ENCODE assay signal across 8 cellular contexts in the genomic region with DNA sequence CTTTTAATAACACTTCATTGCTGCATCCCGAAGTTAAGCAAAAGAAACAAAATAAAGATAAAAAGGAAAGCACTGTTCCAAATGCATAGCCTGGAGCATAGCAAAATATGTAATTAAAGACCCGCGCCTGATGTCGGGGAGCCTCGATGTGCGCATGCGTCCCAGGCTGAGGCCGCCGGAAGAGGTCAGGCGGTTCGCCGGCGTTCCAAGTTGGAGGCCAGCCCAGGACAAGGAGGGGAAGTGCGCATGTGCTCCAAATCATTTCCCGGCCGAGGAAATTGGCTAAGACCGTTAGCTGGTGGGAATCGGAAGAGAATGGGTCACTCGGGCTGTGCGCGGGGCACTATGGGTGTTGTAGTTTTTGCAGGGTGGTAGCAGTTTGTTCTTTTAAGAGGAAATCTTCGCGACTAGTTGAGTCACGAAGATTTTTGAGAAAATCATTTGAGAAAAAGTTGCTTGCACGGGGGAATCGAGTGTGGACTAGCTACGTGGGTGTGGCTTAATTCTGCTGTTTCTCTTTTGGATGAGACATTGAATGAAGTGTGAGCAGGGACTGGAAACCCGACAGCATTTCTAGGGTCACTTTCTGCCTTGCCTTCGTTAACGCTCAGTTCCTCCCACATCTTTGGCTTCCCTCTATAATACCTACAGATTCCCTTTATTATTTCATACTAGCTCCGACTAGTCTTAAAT. TPM values are rescaled to one million over a fixed set of nuclear protein-coding genes. Genes with fewer than 3 reads are reported as not detected.
A peak's percentile ranks its signal among the peaks of the same experiment; 100 is the strongest.
DNase-seq lines count a peak whose midpoint lies in the region; ATAC-seq and TF ChIP-seq lines count a peak whose summit lies in the region.

No MANE protein-coding gene starts in this region.

- POLR2A ChIA-PET in activated CD4-positive, alpha-beta memory T cell treated with anti-CD3 and anti-CD28 coated beads, Interleukin-2, amount 10 ng/mL, durations not matched to agents 7 days and 5 days (lab: Charles Lee): no interaction called here

- ATAC-seq in HG02885 (IDR thresholded peaks at IDR 0.05; ENCODE audit: poor library complexity, unreplicated experiment) (peak; percentile 77), left lung (peak; percentile 96), HG02970 (IDR thresholded peaks at IDR 0.05; ENCODE audit: low FRiP score, unreplicated experiment) (no peak)

- H3K27me3 ChIP-seq in dorsolateral prefrontal cortex (peaks cover 0 to 8% (median 0%) of the 10 kb centered on the region in 45 donors), left lung (peaks cover 0 to 8% of the 10 kb centered on the region in 2 donors)

- peaks cover 3 to 45% of the 10 kb centered on the region in 2 donors for H3K4me1 ChIP-seq in left lung

- H3K4me1 Mint-ChIP-seq in activated CD4-positive, alpha-beta memory T cell treated with anti-CD3 and anti-CD28 coated beads, Interleukin-2, amount 10 ng/mL, durations not matched to agents 7 days and 5 days: peaks cover 16% of the 10 kb centered on the region

- H3K4me3 ChIP-seq in dorsolateral prefrontal cortex (peak overlapping the region; percentile 18 to 73 (median 55)), left lung (peak overlapping the region; percentile 23 to 35)

- intact Hi-C loops in dorsolateral prefrontal cortex (cut with DNase I): loop anchor here in 1 of 2 donors (2.0 kb wide), 1 partner anchor 851 kb away; no protein-coding TSS in a partner anchor
- intact Hi-C loops in left lung (cut with DNase I): no loop called here

- peak overlapping the region; percentile 61 for H3K27ac Mint-ChIP-seq in activated CD4-positive, alpha-beta memory T cell treated with anti-CD3 and anti-CD28 coated beads, Interleukin-2, amount 10 ng/mL, durations not matched to agents 7 days and 5 days

- no peaks in the 10 kb centered on the region for H3K36me3 Mint-ChIP-seq in activated CD4-positive, alpha-beta memory T cell treated with anti-CD3 and anti-CD28 coated beads, Interleukin-2, amount 10 ng/mL, durations not matched to agents 7 days and 5 days (ENCODE audit: low read depth)

- peak; percentile 2 for DNase-seq in DMS79 (lab: John Stamatoyannopoulos, UW)
- DNase-seq in NCI-H748 treated with DMSO at 0.1 percent for 48 hours (lab: John Stamatoyannopoulos, UW): peak; percentile 5
- DNase-seq in activated CD4-positive, alpha-beta memory T cell treated with anti-CD3 and anti-CD28 coated beads, Interleukin-2, amount 10 ng/mL, durations not matched to agents 7 days and 5 days: peak; percentile 68
- DNase-seq in dorsolateral prefrontal cortex: peak; percentile 83 to 95 (median 92)
- peak; percentile 95 for DNase-seq in left lung
- peak; percentile 77 to 80 for DNase-seq in stimulated activated CD4-positive, alpha-beta T cell treated with anti-CD3 and anti-CD28 coated beads, Interleukin-2, amount 100 ng/mL, for 24 hours

- no peaks in the 10 kb centered on the region for H3K36me3 ChIP-seq in left lung

- no peaks in the 10 kb centered on the region for H3K9me3 Mint-ChIP-seq in activated CD4-positive, alpha-beta memory T cell treated with anti-CD3 and anti-CD28 coated beads, Interleukin-2, amount 10 ng/mL, durations not matched to agents 7 days and 5 days

- H3K27me3 Mint-ChIP-seq in activated CD4-positive, alpha-beta memory T cell treated with anti-CD3 and anti-CD28 coated beads, Interleukin-2, amount 10 ng/mL, durations not matched to agents 7 days and 5 days: peaks cover 16% of the 10 kb centered on the region

- CTCF ChIA-PET in activated CD4-positive, alpha-beta memory T cell treated with anti-CD3 and anti-CD28 coated beads, Interleukin-2, amount 10 ng/mL, durations not matched to agents 7 days and 5 days (lab: Charles Lee): interaction anchor here (0.8 kb wide), 1 partner anchor 25 kb away, joined by 3 read pairs; no protein-coding TSS in a partner anchor

- no peaks in the 10 kb centered on the region for H3K9me3 ChIP-seq in left lung

- H3K4me3 Mint-ChIP-seq in activated CD4-positive, alpha-beta memory T cell treated with anti-CD3 and anti-CD28 coated beads, Interleukin-2, amount 10 ng/mL, durations not matched to agents 7 days and 5 days: peak overlapping the region; percentile 89

- H3K27ac ChIP-seq in dorsolateral prefrontal cortex: peak overlapping the region in 58 of 59 donors; percentile 14 to 87 (median 72)
- H3K27ac ChIP-seq in left lung: peak overlapping the region; percentile 27 to 86

- peak in 31 of 56 donors; percentile 7 to 55 (median 29) for TF ChIP-seq CTCF in dorsolateral prefrontal cortex (IDR thresholded peaks at IDR 0.05 in 54 of 56, conservative IDR thresholded peaks at IDR 0.05 in 2 of 56; ENCODE audit: low read depth in 1 of 56, partially characterized antibody in 56 of 56)
- TF ChIP-seq CTCF in left lung (IDR thresholded peaks at IDR 0.05): no peak

RNA-seq across cellular contexts. Expression of a gene that starts 31.0 kb away (rescaled TPM):
- not detected for total RNA-seq in activated CD4-positive, alpha-beta memory T cell treated with anti-CD3 and anti-CD28 coated beads, Interleukin-2, amount 10 ng/mL, durations not matched to agents 7 days and 5 days
- 1 to 10 TPM in 2 of 120 experiments, under 1 TPM in 76, not detected in 42; 0.14 to 1.2 (median 0.35) TPM for total RNA-seq in dorsolateral prefrontal cortex
- total RNA-seq in left lung: 1 to 10 TPM; 1.9 to 3.6 TPM

Comparison
In these comparisons a context has a peak if more than half of its experiments do, and no peak if none do; other contexts are left out.
1. DNase-seq: peak in every context shown above with its lines; median percentile 95 in left lung; 92 in dorsolateral prefrontal cortex; 78 in stimulated activated CD4-positive, alpha-beta T cell treated with anti-CD3 and anti-CD28 coated beads, Interleukin-2, amount 100 ng/mL, for 24 hours; 68 in activated CD4-positive, alpha-beta memory T cell treated with anti-CD3 and anti-CD28 coated beads, Interleukin-2, amount 10 ng/mL, durations not matched to agents 7 days and 5 days; 5 in NCI-H748 treated with DMSO at 0.1 percent for 48 hours; 2 in DMS79.
2. CTCF ChIP-seq: peak in dorsolateral prefrontal cortex (31 of 56); none in left lung (0 of 2).